In the genomic region with DNA sequence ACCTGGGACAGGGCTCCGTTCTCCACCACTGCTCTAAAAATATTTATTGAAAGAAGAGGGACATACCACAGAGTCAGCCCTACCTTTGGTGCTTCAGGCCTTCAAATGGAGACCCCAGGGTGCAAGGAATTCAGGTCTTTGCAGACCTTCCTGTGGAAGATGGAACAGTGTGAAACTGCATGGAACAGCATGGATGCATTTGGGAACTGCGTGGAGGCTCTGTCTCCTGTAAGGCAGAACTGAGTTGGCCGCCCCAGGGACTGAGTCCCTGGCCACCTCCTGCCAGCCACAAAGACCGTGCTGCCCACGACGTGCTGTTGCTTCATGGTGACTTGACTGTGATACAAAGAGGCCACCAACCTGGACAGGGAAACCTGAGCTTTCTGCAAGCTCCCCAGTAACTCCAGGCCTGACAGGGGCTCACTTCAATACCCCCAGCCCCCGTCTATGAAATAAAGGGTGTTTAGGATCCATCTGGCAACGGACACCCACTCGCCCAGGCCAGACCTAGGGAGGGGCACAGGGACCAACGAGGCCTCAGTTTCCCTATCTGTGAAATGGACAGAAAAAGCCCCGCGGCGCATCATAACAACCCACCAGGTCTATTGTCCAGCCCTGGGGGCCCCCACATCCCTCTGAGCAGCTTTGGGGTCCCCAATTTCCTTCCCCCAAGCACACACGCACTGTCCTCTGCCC, we compare ENCODE assay signal across 2 cellular contexts.
A peak's percentile ranks its signal among the peaks of the same experiment; 100 is the strongest.
TF ChIP-seq lines count a peak whose summit lies in the region.

No MANE protein-coding gene starts in this region.

TF ChIP-seq in IMR-90, 13 proteins besides CTCF, POLR2A, EP300 and RAD21:
- TF ChIP-seq MAFK (IDR thresholded peaks at IDR 0.05; ENCODE audit: low read depth, low read length) (no peak), MAZ (IDR thresholded peaks at IDR 0.05; ENCODE audit: borderline replicate concordance, low read depth, low read length) (no peak), CHD1 (IDR thresholded peaks at IDR 0.05; ENCODE audit: low read depth, low read length) (no peak), CEBPB (IDR thresholded peaks at IDR 0.05; ENCODE audit: low read depth, low read length) (no peak), RCOR1 (IDR thresholded peaks at IDR 0.05; ENCODE audit: insufficient replicate concordance, low read length) (no peak), BHLHE40 (IDR thresholded peaks at IDR 0.05; ENCODE audit: low read depth, low read length) (no peak), SMC3 (IDR thresholded peaks at IDR 0.05; ENCODE audit: low read depth, low read length) (no peak), NFE2L2 (IDR thresholded peaks at IDR 0.05; ENCODE audit: low read depth, low read length) (no peak), MXI1 (IDR thresholded peaks at IDR 0.05; ENCODE audit: borderline replicate concordance, low read depth, low read length) (no peak), FOS (IDR thresholded peaks at IDR 0.05; ENCODE audit: low read depth, low read length) (no peak), RFX5 (IDR thresholded peaks at IDR 0.05; ENCODE audit: low read depth, low read length) (no peak)
- TF ChIP-seq, protein P1, sequence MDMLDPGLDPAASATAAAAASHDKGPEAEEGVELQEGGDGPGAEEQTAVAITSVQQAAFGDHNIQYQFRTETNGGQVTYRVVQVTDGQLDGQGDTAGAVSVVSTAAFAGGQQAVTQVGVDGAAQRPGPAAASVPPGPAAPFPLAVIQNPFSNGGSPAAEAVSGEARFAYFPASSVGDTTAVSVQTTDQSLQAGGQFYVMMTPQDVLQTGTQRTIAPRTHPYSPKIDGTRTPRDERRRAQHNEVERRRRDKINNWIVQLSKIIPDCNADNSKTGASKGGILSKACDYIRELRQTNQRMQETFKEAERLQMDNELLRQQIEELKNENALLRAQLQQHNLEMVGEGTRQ (IDR thresholded peaks at IDR 0.05; ENCODE audit: low read depth, low read length), result no peak
- TF ChIP-seq, protein P2, sequence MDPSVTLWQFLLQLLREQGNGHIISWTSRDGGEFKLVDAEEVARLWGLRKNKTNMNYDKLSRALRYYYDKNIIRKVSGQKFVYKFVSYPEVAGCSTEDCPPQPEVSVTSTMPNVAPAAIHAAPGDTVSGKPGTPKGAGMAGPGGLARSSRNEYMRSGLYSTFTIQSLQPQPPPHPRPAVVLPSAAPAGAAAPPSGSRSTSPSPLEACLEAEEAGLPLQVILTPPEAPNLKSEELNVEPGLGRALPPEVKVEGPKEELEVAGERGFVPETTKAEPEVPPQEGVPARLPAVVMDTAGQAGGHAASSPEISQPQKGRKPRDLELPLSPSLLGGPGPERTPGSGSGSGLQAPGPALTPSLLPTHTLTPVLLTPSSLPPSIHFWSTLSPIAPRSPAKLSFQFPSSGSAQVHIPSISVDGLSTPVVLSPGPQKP (IDR thresholded peaks at IDR 0.05; ENCODE audit: borderline replicate concordance, low read depth, low read length), result no peak

TF ChIP-seq in K562, 482 proteins besides CTCF, POLR2A, EP300 and RAD21:
- TF ChIP-seq ZSCAN32 (CRISPR knock-in tag; IDR thresholded peaks at IDR 0.05) (no peak), KLF13 (tag; IDR thresholded peaks at IDR 0.05; ENCODE audit: borderline replicate concordance, low read depth) (no peak), SP2 (IDR thresholded peaks at IDR 0.05; ENCODE audit: extremely low read depth, low read depth, low read length, poor library complexity, severe bottlenecking) (no peak), POU5F1 (IDR thresholded peaks at IDR 0.05; ENCODE audit: borderline replicate concordance, low read depth, low read length, partially characterized antibody) (no peak), RBM25 (IDR thresholded peaks at IDR 0.05; ENCODE audit: low read depth, low read length, severe bottlenecking) (peak; percentile 61), BCOR (IDR thresholded peaks at IDR 0.05) (peak; percentile 36; the same call in 1 of the 2 replicates), ZC3H11A (IDR thresholded peaks at IDR 0.05; ENCODE audit: low read depth, low read length) (no peak), ZNF274 (IDR thresholded peaks at IDR 0.05; ENCODE audit: borderline replicate concordance, low read depth, low read length) (no peak)
- TF ChIP-seq, protein P3, sequence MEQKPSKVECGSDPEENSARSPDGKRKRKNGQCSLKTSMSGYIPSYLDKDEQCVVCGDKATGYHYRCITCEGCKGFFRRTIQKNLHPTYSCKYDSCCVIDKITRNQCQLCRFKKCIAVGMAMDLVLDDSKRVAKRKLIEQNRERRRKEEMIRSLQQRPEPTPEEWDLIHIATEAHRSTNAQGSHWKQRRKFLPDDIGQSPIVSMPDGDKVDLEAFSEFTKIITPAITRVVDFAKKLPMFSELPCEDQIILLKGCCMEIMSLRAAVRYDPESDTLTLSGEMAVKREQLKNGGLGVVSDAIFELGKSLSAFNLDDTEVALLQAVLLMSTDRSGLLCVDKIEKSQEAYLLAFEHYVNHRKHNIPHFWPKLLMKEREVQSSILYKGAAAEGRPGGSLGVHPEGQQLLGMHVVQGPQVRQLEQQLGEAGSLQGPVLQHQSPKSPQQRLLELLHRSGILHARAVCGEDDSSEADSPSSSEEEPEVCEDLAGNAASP (IDR thresholded peaks at IDR 0.05), result no peak
- TF ChIP-seq, protein P4, sequence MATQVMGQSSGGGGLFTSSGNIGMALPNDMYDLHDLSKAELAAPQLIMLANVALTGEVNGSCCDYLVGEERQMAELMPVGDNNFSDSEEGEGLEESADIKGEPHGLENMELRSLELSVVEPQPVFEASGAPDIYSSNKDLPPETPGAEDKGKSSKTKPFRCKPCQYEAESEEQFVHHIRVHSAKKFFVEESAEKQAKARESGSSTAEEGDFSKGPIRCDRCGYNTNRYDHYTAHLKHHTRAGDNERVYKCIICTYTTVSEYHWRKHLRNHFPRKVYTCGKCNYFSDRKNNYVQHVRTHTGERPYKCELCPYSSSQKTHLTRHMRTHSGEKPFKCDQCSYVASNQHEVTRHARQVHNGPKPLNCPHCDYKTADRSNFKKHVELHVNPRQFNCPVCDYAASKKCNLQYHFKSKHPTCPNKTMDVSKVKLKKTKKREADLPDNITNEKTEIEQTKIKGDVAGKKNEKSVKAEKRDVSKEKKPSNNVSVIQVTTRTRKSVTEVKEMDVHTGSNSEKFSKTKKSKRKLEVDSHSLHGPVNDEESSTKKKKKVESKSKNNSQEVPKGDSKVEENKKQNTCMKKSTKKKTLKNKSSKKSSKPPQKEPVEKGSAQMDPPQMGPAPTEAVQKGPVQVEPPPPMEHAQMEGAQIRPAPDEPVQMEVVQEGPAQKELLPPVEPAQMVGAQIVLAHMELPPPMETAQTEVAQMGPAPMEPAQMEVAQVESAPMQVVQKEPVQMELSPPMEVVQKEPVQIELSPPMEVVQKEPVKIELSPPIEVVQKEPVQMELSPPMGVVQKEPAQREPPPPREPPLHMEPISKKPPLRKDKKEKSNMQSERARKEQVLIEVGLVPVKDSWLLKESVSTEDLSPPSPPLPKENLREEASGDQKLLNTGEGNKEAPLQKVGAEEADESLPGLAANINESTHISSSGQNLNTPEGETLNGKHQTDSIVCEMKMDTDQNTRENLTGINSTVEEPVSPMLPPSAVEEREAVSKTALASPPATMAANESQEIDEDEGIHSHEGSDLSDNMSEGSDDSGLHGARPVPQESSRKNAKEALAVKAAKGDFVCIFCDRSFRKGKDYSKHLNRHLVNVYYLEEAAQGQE (CRISPR knock-in tag; IDR thresholded peaks at IDR 0.05; ENCODE audit: low read depth), result no peak
- TF ChIP-seq, protein P5, sequence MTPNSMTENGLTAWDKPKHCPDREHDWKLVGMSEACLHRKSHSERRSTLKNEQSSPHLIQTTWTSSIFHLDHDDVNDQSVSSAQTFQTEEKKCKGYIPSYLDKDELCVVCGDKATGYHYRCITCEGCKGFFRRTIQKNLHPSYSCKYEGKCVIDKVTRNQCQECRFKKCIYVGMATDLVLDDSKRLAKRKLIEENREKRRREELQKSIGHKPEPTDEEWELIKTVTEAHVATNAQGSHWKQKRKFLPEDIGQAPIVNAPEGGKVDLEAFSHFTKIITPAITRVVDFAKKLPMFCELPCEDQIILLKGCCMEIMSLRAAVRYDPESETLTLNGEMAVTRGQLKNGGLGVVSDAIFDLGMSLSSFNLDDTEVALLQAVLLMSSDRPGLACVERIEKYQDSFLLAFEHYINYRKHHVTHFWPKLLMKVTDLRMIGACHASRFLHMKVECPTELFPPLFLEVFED (CRISPR knock-in tag; conservative IDR thresholded peaks at IDR 0.05), result no peak
